ENCODE assay signal across 1 cellular context in genomic region chr1:16058394-16059120, GRCh38.
TF ChIP-seq lines count a peak whose summit lies in the region.

No MANE protein-coding gene starts in this region.

TF ChIP-seq in K562, 482 proteins besides CTCF, POLR2A, EP300 and RAD21:
- peak; percentile 64; the same call in 1 of the 2 replicates for TF ChIP-seq ZNF263 (CRISPR knock-in tag; IDR thresholded peaks at IDR 0.05; ENCODE audit: borderline replicate concordance)
TF ChIP-seq in K562: peak in this region for 1; not testable (repeated sequence) for 481.
